10 cellular contexts compared by ENCODE assay signal in genomic region chr1:160354388-160354985, GRCh38. TPM values are rescaled to one million over a fixed set of nuclear protein-coding genes. Genes with fewer than 3 reads are reported as not detected.
A peak's percentile ranks its signal among the peaks of the same experiment; 100 is the strongest.
DNase-seq lines count a peak whose midpoint lies in the region; ATAC-seq and TF ChIP-seq lines count a peak whose summit lies in the region.
"Had no signal": no experiment of that assay in that cellular context is flagged by ENCODE, and none has a peak within 500 bp of the region (broad histone marks: within the 10 kb centered on the region; RNA-seq: fewer than 3 reads in every experiment).

No MANE protein-coding gene starts in this region.

- ATAC-seq in heart right ventricle (peak in 1 of 8 donors; percentile 34), gastrocnemius medialis (no peak), HG03139 (IDR thresholded peaks at IDR 0.05; ENCODE audit: unreplicated experiment) (no peak)

- intact Hi-C loops in heart right ventricle (cut with DNase I) (no loop called here), cardiac septum (cut with DNase I) (no loop called here), gastrocnemius medialis (cut with DNase I; ENCODE audit: low total_unique reads) (no loop called here)

- H3K27me3 ChIP-seq in heart right ventricle = no peaks in the 10 kb centered on the region
- no peaks in the 10 kb centered on the region for H3K27me3 ChIP-seq in gastrocnemius medialis
- H3K27me3 ChIP-seq in neuronal stem cell (ENCODE audit: control insufficient read depth in 3 of 3, insufficient read depth in 3 of 3, low read depth in 1 of 3, low read length in 3 of 3) = no peaks in the 10 kb centered on the region

- H3K23ac ChIP-seq in neuronal stem cell (ENCODE audit: low read depth, low read length, poor library complexity) = no peak overlapping the region

- H2BK15ac ChIP-seq in neuronal stem cell (ENCODE audit: low read length) = no peak overlapping the region

- H3K9ac ChIP-seq in neuronal stem cell (ENCODE audit: low read depth, low read length, poor library complexity) = no peak overlapping the region
- H3K9ac ChIP-seq: parathyroid adenoma had no signal

- WGBS in heart right ventricle, 2 donors = 68 to 79% methylated on average over 5 of the region's 5 CpGs
- no CpG with 5 or more reads among the region's 5 CpGs for WGBS in neuronal stem cell (ENCODE audit: extremely low coverage in 2 of 2, insufficient read length in 2 of 2, insufficient replicate concordance in 1 of 2), 2 donors

- no peak for TF ChIP-seq POLR2A in gastrocnemius medialis (IDR thresholded peaks at IDR 0.05)

- H3K4me2 ChIP-seq in neuronal stem cell (ENCODE audit: insufficient read depth, low read length, poor library complexity, severe bottlenecking) = no peak overlapping the region

- H3K27ac ChIP-seq in heart right ventricle = no peak overlapping the region
- peak overlapping the region in 1 of 4 donors; percentile 41 for H3K27ac ChIP-seq in gastrocnemius medialis
- H3K27ac ChIP-seq in neuronal stem cell (replicated peaks; ENCODE audit: low read length) = no peak overlapping the region
- H3K27ac ChIP-seq: parathyroid adenoma had no signal

- H2BK12ac ChIP-seq in neuronal stem cell (ENCODE audit: low read length) = no peak overlapping the region

- no peaks in the 10 kb centered on the region for H3K79me1 ChIP-seq in neuronal stem cell (ENCODE audit: low read depth, low read length)

- H3K4ac ChIP-seq in neuronal stem cell (ENCODE audit: low read length) = no peak overlapping the region

- H3K18ac ChIP-seq in neuronal stem cell (ENCODE audit: low read length) = no peak overlapping the region

- no peak overlapping the region for H4K91ac ChIP-seq in neuronal stem cell (ENCODE audit: low read depth, low read length, poor library complexity)

- H2AFZ ChIP-seq in neuronal stem cell (ENCODE audit: low read length) = no peak overlapping the region
- H2AFZ ChIP-seq: parathyroid adenoma had no signal

- H3K4me1 Mint-ChIP-seq in endothelial cell (ENCODE audit: unreplicated experiment) = peaks cover 10% of the 10 kb centered on the region

- H3K4me1 ChIP-seq in heart right ventricle (peaks cover 0 to 17% (median 4%) of the 10 kb centered on the region in 9 donors), gastrocnemius medialis (peaks cover 20 to 48% of the 10 kb centered on the region in 2 donors), neuronal stem cell (ENCODE audit: control insufficient read depth in 2 of 2, insufficient read depth in 1 of 2, low read depth in 1 of 2, low read length in 2 of 2) (no peaks in the 10 kb centered on the region)
- H3K4me1 ChIP-seq: parathyroid adenoma had no signal

- H2BK120ac ChIP-seq in neuronal stem cell (ENCODE audit: low read depth, low read length) = no peak overlapping the region

- no peak overlapping the region for H3K4me3 ChIP-seq in heart right ventricle
- no peak overlapping the region for H3K4me3 ChIP-seq in gastrocnemius medialis
- H3K4me3 ChIP-seq in neuronal stem cell (ENCODE audit: low read length in 2 of 2) = no peak overlapping the region

- in situ Hi-C loops in gastrocnemius medialis (cut with MboI; ENCODE audit: low sequenced_read_pairs in 4 of 4) = loop anchor here in 2 of 4 donors (25.0 kb wide), 1 partner anchor 267 kb away; the partner anchor contains the start of genes IGSF8 (in 2 of the 2) and KCNJ9 (in 2 of the 2)

- H3K36me3 ChIP-seq in heart right ventricle (peaks cover 0 to 100% (median 88%) of the 10 kb centered on the region in 9 donors), gastrocnemius medialis (peaks cover 2 to 90% of the 10 kb centered on the region in 2 donors), neuronal stem cell (replicated peaks in 1 of 2; ENCODE audit: control insufficient read depth in 2 of 2, insufficient read depth in 2 of 2, low read length in 2 of 2) (peaks cover 65 to 97% of the 10 kb centered on the region in 2 donors)

- no peak overlapping the region for H2BK5ac ChIP-seq in neuronal stem cell (ENCODE audit: low read length)

- no peak overlapping the region for H3K27ac Mint-ChIP-seq in endothelial cell (ENCODE audit: unreplicated experiment)

- H3K27me3 Mint-ChIP-seq in endothelial cell (ENCODE audit: unreplicated experiment) = peaks cover 2% of the 10 kb centered on the region

- DNase-seq in heart right ventricle = no peak
- no peak for DNase-seq in cardiac septum (ENCODE audit: low spot score)
- DNase-seq in NCI-H460 (ENCODE audit: extremely low read depth, low read depth) = peak; percentile 28
- DNase-seq in endothelial cell (ENCODE audit: low spot score) = peak; percentile 47
- DNase-seq in gastrocnemius medialis = no peak
- DNase-seq in LoVo (ENCODE audit: low spot score) = no peak
- no peak for DNase-seq in neuronal stem cell (ENCODE audit: low spot score)
- DNase-seq: activated T-cell treated with anti-CD3 and anti-CD28 coated beads, Interleukin-2, amount 50 U/mL, for 4 hours had no signal

- peak overlapping the region; percentile 63 for H3K4me3 Mint-ChIP-seq in endothelial cell (ENCODE audit: unreplicated experiment)
- H3K4me3 Mint-ChIP-seq: activated T-cell treated with anti-CD3 and anti-CD28 coated beads, Interleukin-2, amount 50 U/mL, for 4 hours had no signal

- no peaks in the 10 kb centered on the region for H3K9me3 Mint-ChIP-seq in endothelial cell (ENCODE audit: unreplicated experiment)
- H3K9me3 Mint-ChIP-seq: activated T-cell treated with anti-CD3 and anti-CD28 coated beads, Interleukin-2, amount 50 U/mL, for 4 hours had no signal

- H4K8ac ChIP-seq in neuronal stem cell (ENCODE audit: low read depth, low read length) = no peak overlapping the region

- H2AK5ac ChIP-seq in neuronal stem cell (ENCODE audit: low read depth, low read length) = no peak overlapping the region

- no peak overlapping the region for H3K14ac ChIP-seq in neuronal stem cell (ENCODE audit: low read length)

- TF ChIP-seq CTCF in heart right ventricle (IDR thresholded peaks at IDR 0.05) = peak in 7 of 9 donors; percentile 31 to 53 (median 41)
- peak; percentile 46 for TF ChIP-seq CTCF in endothelial cell (IDR thresholded peaks at IDR 0.05; ENCODE audit: unreplicated experiment)
- peak in 3 of 5 experiments; percentile 12 to 37 (median 36) for TF ChIP-seq CTCF in gastrocnemius medialis (IDR thresholded peaks at IDR 0.05 in 4 of 5, conservative IDR thresholded peaks at IDR 0.05 in 1 of 5)

- H3K9me3 ChIP-seq in heart right ventricle = no peaks in the 10 kb centered on the region
- no peaks in the 10 kb centered on the region for H3K9me3 ChIP-seq in gastrocnemius medialis
- H3K9me3 ChIP-seq in neuronal stem cell (replicated peaks in 1 of 2; ENCODE audit: control insufficient read depth in 2 of 2, insufficient read depth in 1 of 2, low read depth in 1 of 2, low read length in 2 of 2) = no peaks in the 10 kb centered on the region

- peaks cover 70% of the 10 kb centered on the region for H3K36me3 Mint-ChIP-seq in endothelial cell (ENCODE audit: low read depth, unreplicated experiment)

RNA-seq across cellular contexts. Expression of gene NCSTN, which starts 11.3 kb away (rescaled TPM):
- 10 to 100 TPM; 59.5 to 87.9 (median 71.2) TPM for total RNA-seq in heart right ventricle
- 10 to 100 TPM; 40.2 to 44.2 TPM for polyA plus RNA-seq in heart right ventricle
- 53.7 TPM for total RNA-seq in cardiac septum
- total RNA-seq in NCI-H460 (2014; rRNA removed; shearing (Covaris generic)) = 129 and 144 TPM in 2 replicates
- polyA plus RNA-seq in NCI-H460 (2014; cell fraction: nucleus; rRNA removed) = 96.3 and 160 TPM in 2 replicates
- total RNA-seq in endothelial cell (ENCODE audit: unreplicated experiment) = 115 TPM
- total RNA-seq in gastrocnemius medialis = 10 to 100 TPM; 29.2 to 59.3 (median 33.2) TPM
- 65.2 TPM for polyA plus RNA-seq in neuronal stem cell (2013, experiment 1 of 2)
- 67.6 TPM for polyA plus RNA-seq in neuronal stem cell (2013, experiment 2 of 2)

RNA-seq across cellular contexts. Expression of gene COPA, which starts 11.4 kb away (rescaled TPM):
- total RNA-seq in heart right ventricle = 100 to 1,000 TPM in 8 of 10 donors, 10 to 100 TPM in 2; 77.7 to 122 (median 112) TPM
- 10 to 100 TPM; 48.2 to 91.3 TPM for polyA plus RNA-seq in heart right ventricle
- total RNA-seq in cardiac septum = 118 TPM
- total RNA-seq in NCI-H460 (2014; rRNA removed; shearing (Covaris generic)) = 163 and 184 TPM in 2 replicates
- 111 and 128 TPM in 2 replicates for polyA plus RNA-seq in NCI-H460 (2014; cell fraction: nucleus; rRNA removed)
- 178 TPM for total RNA-seq in endothelial cell (ENCODE audit: unreplicated experiment)
- total RNA-seq in gastrocnemius medialis = 100 to 1,000 TPM in 1 of 4 donors, 10 to 100 TPM in 3; 59.0 to 103 (median 85.9) TPM
- 58.9 TPM for polyA plus RNA-seq in neuronal stem cell (2013, experiment 1 of 2)
- polyA plus RNA-seq in neuronal stem cell (2013, experiment 2 of 2) = 60.0 TPM

RNA-seq across cellular contexts. Expression of gene NHLH1, which starts 12.4 kb away (rescaled TPM):
- total RNA-seq in heart right ventricle (under 1 TPM in 2 of 10 donors, not detected in 8; 0.09 to 0.12 TPM), cardiac septum (not detected), endothelial cell (ENCODE audit: unreplicated experiment) (1.2 TPM), gastrocnemius medialis (under 1 TPM in 1 of 4 donors, not detected in 3; 0.46 TPM)
- polyA plus RNA-seq in heart right ventricle = under 1 TPM in 1 of 2 donors, not detected in 1; 0.06 TPM
- 0.27 TPM in 1 of 2 replicates, not detected in the other for total RNA-seq in NCI-H460 (2014; rRNA removed; shearing (Covaris generic))
- polyA plus RNA-seq in NCI-H460 (2014; cell fraction: nucleus; rRNA removed) = 0.31 TPM in 1 of 2 replicates, not detected in the other
- polyA plus RNA-seq in neuronal stem cell (2013, experiment 1 of 2) = 1.0 TPM
- polyA plus RNA-seq in neuronal stem cell (2013, experiment 2 of 2) = 1.3 TPM

RNA-seq across cellular contexts. Expression of gene VANGL2, which starts 45.9 kb away (rescaled TPM):
- 1 to 10 TPM; 1.2 to 4.1 (median 2.1) TPM for total RNA-seq in heart right ventricle
- polyA plus RNA-seq in heart right ventricle = 1 to 10 TPM in 1 of 2 donors, under 1 TPM in 1; 0.68 to 1.9 TPM
- 1.4 TPM for total RNA-seq in cardiac septum
- total RNA-seq in NCI-H460 (2014; rRNA removed; shearing (Covaris generic)) = 0.02 TPM in 1 of 2 replicates, not detected in the other
- 0.02 TPM in 1 of 2 replicates, not detected in the other for polyA plus RNA-seq in NCI-H460 (2014; cell fraction: nucleus; rRNA removed)
- 79.8 TPM for total RNA-seq in endothelial cell (ENCODE audit: unreplicated experiment)
- total RNA-seq in gastrocnemius medialis = 1 to 10 TPM in 1 of 4 donors, under 1 TPM in 2, not detected in 1; 0.26 to 1.2 (median 0.78) TPM
- 72.6 TPM for polyA plus RNA-seq in neuronal stem cell (2013, experiment 1 of 2)
- polyA plus RNA-seq in neuronal stem cell (2013, experiment 2 of 2) = 74.1 TPM

Comparison
In these comparisons a context has a peak if more than half of its experiments do, and no peak if none do; other contexts are left out.
1. DNase-seq: peak in NCI-H460 (single experiment) and endothelial cell (single experiment); none in heart right ventricle (0 of 2), cardiac septum (single experiment), gastrocnemius medialis (0 of 2), LoVo (single experiment) and neuronal stem cell (single experiment).
2. Peak in every context shown above with its lines, with median percentiles within 50 percentile points of each other: CTCF ChIP-seq.